Comparison of ENCODE assay signal across 8 cellular contexts in the genomic region with DNA sequence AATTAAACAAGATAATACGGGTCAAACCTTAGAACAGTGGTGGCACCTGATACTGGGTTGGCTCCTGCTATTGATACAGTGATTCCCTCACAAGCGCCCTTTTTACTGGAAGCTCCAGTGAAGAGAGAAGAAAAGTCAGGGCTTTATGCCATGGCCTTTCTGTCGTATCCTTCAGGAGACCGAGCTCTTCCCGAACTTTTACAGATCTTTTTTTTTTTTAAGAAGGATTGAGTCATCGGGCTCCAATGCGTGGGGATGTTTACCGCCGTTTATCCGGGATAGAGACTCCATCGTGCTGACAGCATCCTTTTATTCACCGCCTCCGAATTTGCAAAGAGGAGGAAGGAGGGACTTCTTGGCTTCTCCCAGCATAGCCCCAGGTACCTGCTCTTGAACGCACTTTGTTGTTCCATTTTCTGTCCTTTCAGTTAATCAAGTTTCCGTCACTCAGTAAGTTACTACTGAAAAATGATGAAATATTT. TPM values are rescaled to one million over a fixed set of nuclear protein-coding genes. Genes with fewer than 3 reads are reported as not detected.
DNase-seq lines count a peak whose midpoint lies in the region; ATAC-seq and TF ChIP-seq lines count a peak whose summit lies in the region.

No MANE protein-coding gene starts in this region.

- in situ Hi-C loops in gastrocnemius medialis (cut with MboI; ENCODE audit: low sequenced_read_pairs in 4 of 4), result loop anchor here in 2 of 4 donors (5.0 to 10.0 kb wide), 4 partner anchors 48 to 211 kb away; a partner anchor contains a TSS

- intact Hi-C loops in gastrocnemius medialis (cut with DNase I; ENCODE audit: low total_unique reads), result loop anchor here (1.0 to 5.0 kb wide), 12 partner anchors 48 to 386 kb away; a partner anchor contains a TSS

- WGBS in iPS DF 6.9 (ENCODE audit: insufficient coverage, insufficient read length), result no CpG with 5 or more reads among the region's 15 CpGs

- peak overlapping the region; percentile 97 for H2AFZ ChIP-seq in MM.1S (ENCODE audit: low read length)

- H3K79me2 ChIP-seq in MM.1S (ENCODE audit: low read length), result peaks cover 14% of the 10 kb centered on the region

- peak; percentile 10 to 14 for ATAC-seq in gastrocnemius medialis

- peak; percentile 33 for DNase-seq in A172 (ENCODE audit: low spot score)
- peak; percentile 13 for DNase-seq in GM12865 (ENCODE audit: low read depth)
- peak; percentile 15 for DNase-seq in MM.1S
- peak; percentile 56 for DNase-seq in amniotic epithelial cell (ENCODE audit: low read depth)
- DNase-seq in iPS DF 6.9 (ENCODE audit: low read depth, low spot score), result no peak
- DNase-seq in gastrocnemius medialis, result no peak
- DNase-seq in 8988T, result no peak
- DNase-seq in NCI-H526 treated with DMSO at 0.1 percent for 48 hours (lab: John Stamatoyannopoulos, UW), result no peak

- H3K27me3 ChIP-seq in MM.1S (replicated peaks; ENCODE audit: insufficient read depth, low read length) (no peaks in the 10 kb centered on the region), iPS DF 6.9 (ENCODE audit: control insufficient read depth, insufficient read depth, low read length) (no peaks in the 10 kb centered on the region), gastrocnemius medialis (no peaks in the 10 kb centered on the region)

- H3K9ac ChIP-seq in MM.1S (ENCODE audit: low read length), result peak overlapping the region; percentile 69; the same call in 1 of the 2 replicates

- H3K9me3 ChIP-seq in MM.1S (replicated peaks; ENCODE audit: insufficient read depth, low read length) (no peaks in the 10 kb centered on the region), iPS DF 6.9 (ENCODE audit: control insufficient read depth, insufficient read depth, low read length) (no peaks in the 10 kb centered on the region), gastrocnemius medialis (peaks cover 0 to 5% (median 0%) of the 10 kb centered on the region in 3 donors)

- H3K4me3 ChIP-seq in GM12865 (ENCODE audit: low read depth, low read length) (peak overlapping the region; percentile 61), MM.1S (ENCODE audit: low read length) (peak overlapping the region; percentile 89), iPS DF 6.9 (ENCODE audit: low read length) (peak overlapping the region; percentile 96), gastrocnemius medialis (peak overlapping the region; percentile 70 to 98 (median 81))

- no peak for TF ChIP-seq POLR2A in gastrocnemius medialis (IDR thresholded peaks at IDR 0.05)

- no peaks in the 10 kb centered on the region for H4K20me1 ChIP-seq in MM.1S (ENCODE audit: insufficient read depth, low read length)

- no peak overlapping the region for H3K27ac ChIP-seq in MM.1S (ENCODE audit: low read length)
- no peak overlapping the region for H3K27ac ChIP-seq in iPS DF 6.9 (ENCODE audit: low read length)
- peak overlapping the region; percentile 87 to 91 (median 90) for H3K27ac ChIP-seq in gastrocnemius medialis

- no peaks in the 10 kb centered on the region for H3F3A ChIP-seq in MM.1S (ENCODE audit: insufficient read depth, low read length)

- no peak for TF ChIP-seq CTCF in GM12865 (IDR thresholded peaks at IDR 0.05; ENCODE audit: insufficient read depth, low read depth, low read length, missing control alignments)
- TF ChIP-seq CTCF in MM.1S (IDR thresholded peaks at IDR 0.05; ENCODE audit: low read length), result no peak
- TF ChIP-seq CTCF in gastrocnemius medialis (IDR thresholded peaks at IDR 0.05 in 4 of 5, conservative IDR thresholded peaks at IDR 0.05 in 1 of 5), result no peak

- H3K4me2 ChIP-seq in MM.1S (ENCODE audit: low read depth, low read length), result peak overlapping the region; percentile 56

- H3K36me3 ChIP-seq in MM.1S (replicated peaks; ENCODE audit: insufficient read depth, low read length) (peaks cover 11% of the 10 kb centered on the region), iPS DF 6.9 (ENCODE audit: control insufficient read depth, insufficient read depth, low read length) (no peaks in the 10 kb centered on the region), gastrocnemius medialis (peaks cover 1 to 34% of the 10 kb centered on the region in 2 donors)

- H3K4me1 ChIP-seq in MM.1S (ENCODE audit: low read length) (peaks cover 10% of the 10 kb centered on the region; the same call in 1 of the 2 replicates), iPS DF 6.9 (ENCODE audit: control insufficient read depth, insufficient read depth, low read length) (no peaks in the 10 kb centered on the region), gastrocnemius medialis (peaks cover 11 to 16% of the 10 kb centered on the region in 2 donors)

- H3K9me2 ChIP-seq in MM.1S (replicated peaks; ENCODE audit: insufficient read depth, low read length), result no peaks in the 10 kb centered on the region

RNA-seq across cellular contexts. Expression of a gene that starts 0.6 kb away (rescaled TPM):
- total RNA-seq in A172 (2014; rRNA removed; shearing (Covaris generic)), result 15.2 and 17.1 TPM in 2 replicates
- total RNA-seq in gastrocnemius medialis, result 10 to 100 TPM in 1 of 4 donors, 1 to 10 TPM in 3; 6.8 to 17.7 (median 8.3) TPM

RNA-seq across cellular contexts. Expression of a gene that starts 46.8 kb away (rescaled TPM):
- not detected in 2 replicates for total RNA-seq in A172 (2014; rRNA removed; shearing (Covaris generic))
- 1 to 10 TPM in 3 of 4 donors, under 1 TPM in 1; 0.93 to 3.5 (median 1.5) TPM for total RNA-seq in gastrocnemius medialis

RNA-seq across cellular contexts. Expression of a gene that starts 48.0 kb away (rescaled TPM):
- total RNA-seq in A172 (2014; rRNA removed; shearing (Covaris generic)), result 23.8 and 30.3 TPM in 2 replicates
- 1 to 10 TPM; 3.2 to 6.9 (median 3.8) TPM for total RNA-seq in gastrocnemius medialis

Comparison
In these comparisons a context has a peak if more than half of its experiments do, and no peak if none do; other contexts are left out.
1. DNase-seq: peak in A172 (single experiment), GM12865 (single experiment), MM.1S (single experiment) and amniotic epithelial cell (single experiment); none in iPS DF 6.9 (single experiment), gastrocnemius medialis (0 of 2), 8988T (single experiment) and NCI-H526 treated with DMSO at 0.1 percent for 48 hours (single experiment).
2. H3K27ac ChIP-seq: peak in gastrocnemius medialis (4 of 4); none in MM.1S (single experiment) and iPS DF 6.9 (single experiment).
3. Peak in every context shown above with its lines, with median percentiles within 50 percentile points of each other: H3K4me3 ChIP-seq.